In genomic region chr2:136207030-136207623, GRCh38 we compare ENCODE assay signal across 9 cellular contexts.
DNase-seq lines count a peak whose midpoint lies in the region; ATAC-seq and TF ChIP-seq lines count a peak whose summit lies in the region.
"Had no signal": no experiment of that assay in that cellular context is flagged by ENCODE, and none has a peak within 500 bp of the region (broad histone marks: within the 10 kb centered on the region; RNA-seq: fewer than 3 reads in every experiment).

No MANE protein-coding gene starts in this region.

- H3K9me3 Mint-ChIP-seq in activated T-helper 2 cell treated with anti-CD3 and anti-CD28 coated beads, Interferon-gamma antibody, Interleukin-2, Interleukin-4, amounts not matched to agents 10 μg/mL and 5 μg/mL and 100 μg/mL, durations not matched to agents 14 hours and 24 hours and 36 hours, result peaks cover 34% of the 10 kb centered on the region
- peaks cover 7% of the 10 kb centered on the region for H3K9me3 Mint-ChIP-seq in MCF 10A (ENCODE audit: unreplicated experiment)

- peaks cover 8% of the 10 kb centered on the region for H3K36me3 Mint-ChIP-seq in activated T-helper 2 cell treated with anti-CD3 and anti-CD28 coated beads, Interferon-gamma antibody, Interleukin-2, Interleukin-4, amounts not matched to agents 10 μg/mL and 5 μg/mL and 100 μg/mL, durations not matched to agents 14 hours and 24 hours and 36 hours (ENCODE audit: low read depth)
- H3K36me3 Mint-ChIP-seq in MCF 10A (ENCODE audit: insufficient read depth, unreplicated experiment), result no peaks in the 10 kb centered on the region

- H3K27ac Mint-ChIP-seq in activated T-helper 2 cell treated with anti-CD3 and anti-CD28 coated beads, Interferon-gamma antibody, Interleukin-2, Interleukin-4, amounts not matched to agents 10 μg/mL and 5 μg/mL and 100 μg/mL, durations not matched to agents 14 hours and 24 hours and 36 hours, result peak overlapping the region; percentile 85
- no peak overlapping the region for H3K27ac Mint-ChIP-seq in MCF 10A (ENCODE audit: low read depth, unreplicated experiment)

- H3K4me1 Mint-ChIP-seq in activated T-helper 2 cell treated with anti-CD3 and anti-CD28 coated beads, Interferon-gamma antibody, Interleukin-2, Interleukin-4, amounts not matched to agents 10 μg/mL and 5 μg/mL and 100 μg/mL, durations not matched to agents 14 hours and 24 hours and 36 hours (ENCODE audit: low read depth), result peaks cover 38% of the 10 kb centered on the region
- no peaks in the 10 kb centered on the region for H3K4me1 Mint-ChIP-seq in MCF 10A (ENCODE audit: insufficient read depth, unreplicated experiment)

- ATAC-seq in GM19438 (IDR thresholded peaks at IDR 0.05; ENCODE audit: low read depth, unreplicated experiment) (peak; percentile 57), HG03280 (IDR thresholded peaks at IDR 0.05; ENCODE audit: unreplicated experiment) (peak; percentile 53)
- ATAC-seq: HCT116 had no signal

- POLR2A ChIA-PET in MCF 10A (lab: Yijun Ruan, JAX), result no interaction called here

- H3K27me3 Mint-ChIP-seq in activated T-helper 2 cell treated with anti-CD3 and anti-CD28 coated beads, Interferon-gamma antibody, Interleukin-2, Interleukin-4, amounts not matched to agents 10 μg/mL and 5 μg/mL and 100 μg/mL, durations not matched to agents 14 hours and 24 hours and 36 hours (ENCODE audit: low read depth), result no peaks in the 10 kb centered on the region
- H3K27me3 Mint-ChIP-seq in MCF 10A (ENCODE audit: insufficient read depth, unreplicated experiment), result no peaks in the 10 kb centered on the region

- BruUV-seq in MCF 10A (replicated peaks; lab: Mats Ljungman, UMichigan), result no TSS peak

- intact Hi-C loops in activated T-helper 2 cell treated with anti-CD3 and anti-CD28 coated beads, Interferon-gamma antibody, Interleukin-2, Interleukin-4, amounts not matched to agents 10 μg/mL and 5 μg/mL and 100 μg/mL, durations not matched to agents 14 hours and 24 hours and 36 hours (cut with micrococcal nuclease), result loop anchor here (1.0 to 2.0 kb wide), 6 partner anchors 75 to 176 kb away; no protein-coding TSS in a partner anchor
- intact Hi-C loops in MCF 10A (cut with micrococcal nuclease), result no loop called here

- peak overlapping the region; percentile 28 for H3K4me3 Mint-ChIP-seq in activated T-helper 2 cell treated with anti-CD3 and anti-CD28 coated beads, Interferon-gamma antibody, Interleukin-2, Interleukin-4, amounts not matched to agents 10 μg/mL and 5 μg/mL and 100 μg/mL, durations not matched to agents 14 hours and 24 hours and 36 hours (ENCODE audit: low read depth)
- no peak overlapping the region for H3K4me3 Mint-ChIP-seq in MCF 10A (ENCODE audit: unreplicated experiment)

- CTCF ChIA-PET in MCF 10A (lab: Yijun Ruan, JAX), result interaction anchor here (0.7 kb wide), 1 partner anchor 304 kb away, joined by 3 read pairs; no protein-coding TSS in a partner anchor

- no peak for TF ChIP-seq CTCF in MCF 10A (IDR thresholded peaks at IDR 0.05; ENCODE audit: unreplicated experiment)

- DNase-seq in GDM1 (lab: John Stamatoyannopoulos, UW), result peak; percentile 58
- DNase-seq in activated T-helper 2 cell treated with anti-CD3 and anti-CD28 coated beads, Interferon-gamma antibody, Interleukin-2, Interleukin-4, amounts not matched to agents 10 μg/mL and 5 μg/mL and 100 μg/mL, durations not matched to agents 14 hours and 24 hours and 36 hours (ENCODE audit: low spot score), result no peak
- DNase-seq in NCI-H1436 (lab: John Stamatoyannopoulos, UW), result no peak
- no peak for DNase-seq in MCF 10A (ENCODE audit: unreplicated experiment)
- DNase-seq in NCI-H1694 treated with DMSO at 0.1 percent for 48 hours (lab: John Stamatoyannopoulos, UW), result no peak
- no peak for DNase-seq in activated CD4-positive, CD25-positive, alpha-beta regulatory T cell treated with anti-CD3 and anti-CD28 coated beads, Interleukin-2, amount 50 U/mL, for 72 hours
